Comparison of ENCODE assay signal across 8 cellular contexts in genomic region chr16:4176794-4177438, GRCh38.
DNase-seq lines count a peak whose midpoint lies in the region; ATAC-seq lines count a peak whose summit lies in the region.

No MANE protein-coding gene starts in this region.

- intact Hi-C loops in activated CD4-positive, alpha-beta T cell treated with anti-CD3 and anti-CD28 coated beads, Interleukin-2, amount 10 ng/mL, durations not matched to agents 24 days and 14 days (cut with micrococcal nuclease): no loop called here
- intact Hi-C loops in cardiac septum (cut with DNase I): no loop called here

- H3K9me3 Mint-ChIP-seq in activated CD4-positive, alpha-beta T cell treated with anti-CD3 and anti-CD28 coated beads, Interleukin-2, amount 10 ng/mL, durations not matched to agents 24 days and 14 days: no peaks in the 10 kb centered on the region

- peak; percentile 83 for ATAC-seq in HG02610 (IDR thresholded peaks at IDR 0.05; ENCODE audit: unreplicated experiment)
- ATAC-seq in HG02588 (IDR thresholded peaks at IDR 0.05; ENCODE audit: unreplicated experiment): no peak
- ATAC-seq in GM18861 (IDR thresholded peaks at IDR 0.05; ENCODE audit: unreplicated experiment): no peak

- H3K4me1 Mint-ChIP-seq in activated CD4-positive, alpha-beta T cell treated with anti-CD3 and anti-CD28 coated beads, Interleukin-2, amount 10 ng/mL, durations not matched to agents 24 days and 14 days: peaks cover 5% of the 10 kb centered on the region

- DNase-seq in Caki2 (ENCODE audit: low read depth) (peak; percentile 65), RKO (ENCODE audit: low spot score) (peak; percentile 56), iPS-NIHi11 (ENCODE audit: low spot score) (peak; percentile 21), cardiac septum (ENCODE audit: low spot score) (no peak)
- DNase-seq in activated CD4-positive, alpha-beta T cell treated with anti-CD3 and anti-CD28 coated beads, Interleukin-2, amount 10 ng/mL, durations not matched to agents 24 days and 14 days: no peak

- no peak overlapping the region for H3K4me3 Mint-ChIP-seq in activated CD4-positive, alpha-beta T cell treated with anti-CD3 and anti-CD28 coated beads, Interleukin-2, amount 10 ng/mL, durations not matched to agents 24 days and 14 days

- H3K27me3 Mint-ChIP-seq in activated CD4-positive, alpha-beta T cell treated with anti-CD3 and anti-CD28 coated beads, Interleukin-2, amount 10 ng/mL, durations not matched to agents 24 days and 14 days: peaks cover 5% of the 10 kb centered on the region

- H3K36me3 Mint-ChIP-seq in activated CD4-positive, alpha-beta T cell treated with anti-CD3 and anti-CD28 coated beads, Interleukin-2, amount 10 ng/mL, durations not matched to agents 24 days and 14 days (ENCODE audit: low read depth): no peaks in the 10 kb centered on the region

- H3K27ac Mint-ChIP-seq in activated CD4-positive, alpha-beta T cell treated with anti-CD3 and anti-CD28 coated beads, Interleukin-2, amount 10 ng/mL, durations not matched to agents 24 days and 14 days: no peak overlapping the region

- in situ Hi-C loops in Caki2 (cut with HindIII; ENCODE audit: low pct_unique_long_range_greater_than_20kb, low sequenced_read_pairs): no loop called here

Comparison
In these comparisons a context has a peak if more than half of its experiments do, and no peak if none do; other contexts are left out.
1. DNase-seq: peak in Caki2 (single experiment), RKO (single experiment) and iPS-NIHi11 (single experiment); none in activated CD4-positive, alpha-beta T cell treated with anti-CD3 and anti-CD28 coated beads, Interleukin-2, amount 10 ng/mL, durations not matched to agents 24 days and 14 days (single experiment) and cardiac septum (single experiment).